Comparison of ENCODE assay signal across 1 cellular context in genomic region chr19:1249298-1249989, GRCh38.
TF ChIP-seq lines count a peak whose summit lies in the region.

No MANE protein-coding gene starts in this region.

TF ChIP-seq in K562, 482 proteins besides CTCF, POLR2A, EP300 and RAD21 (continued from another document and continues in another):
- TF ChIP-seq TFE3 (CRISPR knock-in tag; IDR thresholded peaks at IDR 0.05) = no peak
- peak; percentile 36 for TF ChIP-seq EGR1 (conservative IDR thresholded peaks at IDR 0.05)
- peak; percentile 40 to 83; a peak in 2 of 4 replicates for TF ChIP-seq SIN3A (IDR thresholded peaks at IDR 0.05; ENCODE audit: borderline replicate concordance in 2 of 2, control insufficient read depth in 1 of 2, low read depth in 2 of 2, low read length in 2 of 2)
- TF ChIP-seq MLX (CRISPR knock-in tag; conservative IDR thresholded peaks at IDR 0.05) = no peak
- TF ChIP-seq CBFA2T2 (conservative IDR thresholded peaks at IDR 0.05) = no peak
- peak; percentile 72 for TF ChIP-seq TAF1 (IDR thresholded peaks at IDR 0.05; ENCODE audit: control insufficient read depth, extremely low read depth, insufficient read depth, low read length, severe bottlenecking)
- peak; percentile 26; the same call in 1 of the 2 replicates for TF ChIP-seq PHF8 (IDR thresholded peaks at IDR 0.05; ENCODE audit: borderline replicate concordance, low read length)
- TF ChIP-seq MYC (IDR thresholded peaks at IDR 0.05; ENCODE audit: low read depth, low read length) = peak; percentile 57; the same call in 1 of the 2 replicates
- TF ChIP-seq MYC (CRISPR knock-in tag; IDR thresholded peaks at IDR 0.05; ENCODE audit: borderline replicate concordance, low read depth) = no peak
- TF ChIP-seq KAT7 (CRISPR knock-in tag; IDR thresholded peaks at IDR 0.05; ENCODE audit: borderline replicate concordance) = peak; percentile 74; the same call in 1 of the 2 replicates
- TF ChIP-seq KDM5B (IDR thresholded peaks at IDR 0.05; ENCODE audit: insufficient replicate concordance, low read depth, low read length) = peak; percentile 92
- no peak for TF ChIP-seq NFRKB (IDR thresholded peaks at IDR 0.05; ENCODE audit: low read depth)
- no peak for TF ChIP-seq ARID2 (IDR thresholded peaks at IDR 0.05)
- no peak for TF ChIP-seq SMARCA4 (IDR thresholded peaks at IDR 0.05)
- TF ChIP-seq CXXC5 (CRISPR knock-in tag; IDR thresholded peaks at IDR 0.05) = peak; percentile 70; the same call in 1 of the 2 replicates
- peak; percentile 51 for TF ChIP-seq POLR2H (tag; IDR thresholded peaks at IDR 0.05; ENCODE audit: low read depth)
- no peak for TF ChIP-seq KHSRP (IDR thresholded peaks at IDR 0.05)
- no peak for TF ChIP-seq E2F5 (CRISPR knock-in tag; IDR thresholded peaks at IDR 0.05)
- no peak for TF ChIP-seq ZNF586 (CRISPR knock-in tag; conservative IDR thresholded peaks at IDR 0.05)
- TF ChIP-seq SMAD4 (CRISPR knock-in tag; conservative IDR thresholded peaks at IDR 0.05) = 0 out of 2 replicates have a peak, but pooled peaks have one; percentile 13
- TF ChIP-seq, protein P1, sequence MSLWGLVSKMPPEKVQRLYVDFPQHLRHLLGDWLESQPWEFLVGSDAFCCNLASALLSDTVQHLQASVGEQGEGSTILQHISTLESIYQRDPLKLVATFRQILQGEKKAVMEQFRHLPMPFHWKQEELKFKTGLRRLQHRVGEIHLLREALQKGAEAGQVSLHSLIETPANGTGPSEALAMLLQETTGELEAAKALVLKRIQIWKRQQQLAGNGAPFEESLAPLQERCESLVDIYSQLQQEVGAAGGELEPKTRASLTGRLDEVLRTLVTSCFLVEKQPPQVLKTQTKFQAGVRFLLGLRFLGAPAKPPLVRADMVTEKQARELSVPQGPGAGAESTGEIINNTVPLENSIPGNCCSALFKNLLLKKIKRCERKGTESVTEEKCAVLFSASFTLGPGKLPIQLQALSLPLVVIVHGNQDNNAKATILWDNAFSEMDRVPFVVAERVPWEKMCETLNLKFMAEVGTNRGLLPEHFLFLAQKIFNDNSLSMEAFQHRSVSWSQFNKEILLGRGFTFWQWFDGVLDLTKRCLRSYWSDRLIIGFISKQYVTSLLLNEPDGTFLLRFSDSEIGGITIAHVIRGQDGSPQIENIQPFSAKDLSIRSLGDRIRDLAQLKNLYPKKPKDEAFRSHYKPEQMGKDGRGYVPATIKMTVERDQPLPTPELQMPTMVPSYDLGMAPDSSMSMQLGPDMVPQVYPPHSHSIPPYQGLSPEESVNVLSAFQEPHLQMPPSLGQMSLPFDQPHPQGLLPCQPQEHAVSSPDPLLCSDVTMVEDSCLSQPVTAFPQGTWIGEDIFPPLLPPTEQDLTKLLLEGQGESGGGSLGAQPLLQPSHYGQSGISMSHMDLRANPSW (CRISPR knock-in tag; IDR thresholded peaks at IDR 0.05) = 0 out of 2 replicates have a peak, but pooled peaks have one; percentile 17
- TF ChIP-seq ZNF274 (IDR thresholded peaks at IDR 0.05; ENCODE audit: borderline replicate concordance, low read depth, low read length) = no peak
- 0 out of 2 replicates have a peak, but pooled peaks have one; percentile 39 for TF ChIP-seq GTF2A2 (tag; IDR thresholded peaks at IDR 0.05)
- no peak for TF ChIP-seq ZNF324 (CRISPR knock-in tag; IDR thresholded peaks at IDR 0.05)
- no peak for TF ChIP-seq BRD9 (IDR thresholded peaks at IDR 0.05; ENCODE audit: low read depth, partially characterized antibody)
- TF ChIP-seq FOXP4 (CRISPR knock-in tag; IDR thresholded peaks at IDR 0.05; ENCODE audit: borderline replicate concordance) = peak; percentile 32; the same call in 1 of the 2 replicates
- peak; percentile 47; the same call in 1 of the 2 replicates for TF ChIP-seq LCOR (CRISPR knock-in tag; IDR thresholded peaks at IDR 0.05)
- no peak for TF ChIP-seq EWSR1 (IDR thresholded peaks at IDR 0.05; ENCODE audit: borderline replicate concordance, low read depth, partially characterized antibody)
- no peak for TF ChIP-seq HDAC6 (IDR thresholded peaks at IDR 0.05; ENCODE audit: low read depth, low read length)
- TF ChIP-seq CCAR2 (IDR thresholded peaks at IDR 0.05; ENCODE audit: low read depth, low read length) = no peak
- TF ChIP-seq FOXK1 (CRISPR knock-in tag; IDR thresholded peaks at IDR 0.05; ENCODE audit: borderline replicate concordance) = no peak
- no peak for TF ChIP-seq CBFA2T3 (IDR thresholded peaks at IDR 0.05)
- no peak for TF ChIP-seq ZFP1 (CRISPR knock-in tag; IDR thresholded peaks at IDR 0.05)
- TF ChIP-seq, protein P2, sequence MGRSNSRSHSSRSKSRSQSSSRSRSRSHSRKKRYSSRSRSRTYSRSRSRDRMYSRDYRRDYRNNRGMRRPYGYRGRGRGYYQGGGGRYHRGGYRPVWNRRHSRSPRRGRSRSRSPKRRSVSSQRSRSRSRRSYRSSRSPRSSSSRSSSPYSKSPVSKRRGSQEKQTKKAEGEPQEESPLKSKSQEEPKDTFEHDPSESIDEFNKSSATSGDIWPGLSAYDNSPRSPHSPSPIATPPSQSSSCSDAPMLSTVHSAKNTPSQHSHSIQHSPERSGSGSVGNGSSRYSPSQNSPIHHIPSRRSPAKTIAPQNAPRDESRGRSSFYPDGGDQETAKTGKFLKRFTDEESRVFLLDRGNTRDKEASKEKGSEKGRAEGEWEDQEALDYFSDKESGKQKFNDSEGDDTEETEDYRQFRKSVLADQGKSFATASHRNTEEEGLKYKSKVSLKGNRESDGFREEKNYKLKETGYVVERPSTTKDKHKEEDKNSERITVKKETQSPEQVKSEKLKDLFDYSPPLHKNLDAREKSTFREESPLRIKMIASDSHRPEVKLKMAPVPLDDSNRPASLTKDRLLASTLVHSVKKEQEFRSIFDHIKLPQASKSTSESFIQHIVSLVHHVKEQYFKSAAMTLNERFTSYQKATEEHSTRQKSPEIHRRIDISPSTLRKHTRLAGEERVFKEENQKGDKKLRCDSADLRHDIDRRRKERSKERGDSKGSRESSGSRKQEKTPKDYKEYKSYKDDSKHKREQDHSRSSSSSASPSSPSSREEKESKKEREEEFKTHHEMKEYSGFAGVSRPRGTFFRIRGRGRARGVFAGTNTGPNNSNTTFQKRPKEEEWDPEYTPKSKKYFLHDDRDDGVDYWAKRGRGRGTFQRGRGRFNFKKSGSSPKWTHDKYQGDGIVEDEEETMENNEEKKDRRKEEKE (IDR thresholded peaks at IDR 0.05; ENCODE audit: borderline replicate concordance in 1 of 2, control insufficient read depth in 1 of 2, low read depth in 2 of 2, low read length in 1 of 2) = 0 out of 4 replicates have a peak, but pooled peaks of 1 of the 2 experiments have one; percentile 1
- peak in 2 of 3 experiments; percentile 71 to 82 for TF ChIP-seq YY1 (IDR thresholded peaks at IDR 0.05; ENCODE audit: borderline replicate concordance in 1 of 3, control insufficient read depth in 1 of 3, extremely low read depth in 1 of 3, insufficient read depth in 3 of 3, insufficient read length in 1 of 3, insufficient replicate concordance in 2 of 3, low read depth in 1 of 3, low read length in 2 of 3)
- no peak for TF ChIP-seq ZBTB26 (CRISPR knock-in tag; IDR thresholded peaks at IDR 0.05)
- peak; percentile 75 for TF ChIP-seq TBP (optimal IDR thresholded peaks at IDR 0.05; ENCODE audit: low read depth, low read length)
- TF ChIP-seq CHD4 (IDR thresholded peaks at IDR 0.05; ENCODE audit: insufficient read depth, insufficient replicate concordance, low read depth, low read length, poor library complexity, severe bottlenecking) = no peak
- TF ChIP-seq PRPF4 (IDR thresholded peaks at IDR 0.05; ENCODE audit: insufficient read depth, low read depth, low read length, poor library complexity, severe bottlenecking) = peak; percentile 1
- TF ChIP-seq ZNF511 (CRISPR knock-in tag; IDR thresholded peaks at IDR 0.05) = peak; percentile 88
- TF ChIP-seq FOXK2 (conservative IDR thresholded peaks at IDR 0.05 in 1 of 2, IDR thresholded peaks at IDR 0.05 in 1 of 2; ENCODE audit: low read depth in 2 of 2) = no peak
- TF ChIP-seq SRF (CRISPR knock-in tag; IDR thresholded peaks at IDR 0.05) = no peak
- no peak for TF ChIP-seq PPARD (CRISPR knock-in tag; IDR thresholded peaks at IDR 0.05)
- TF ChIP-seq ZNF639 (CRISPR knock-in tag; conservative IDR thresholded peaks at IDR 0.05 in 1 of 2, IDR thresholded peaks at IDR 0.05 in 1 of 2) = peak in 1 of 2 experiments; percentile 92; a peak in 2 of 4 replicates
- peak; percentile 69 for TF ChIP-seq SUPT5H (IDR thresholded peaks at IDR 0.05)
- no peak for TF ChIP-seq GATAD2A (IDR thresholded peaks at IDR 0.05)
